ENCODE assay signal across 2 cellular contexts in the genomic region with DNA sequence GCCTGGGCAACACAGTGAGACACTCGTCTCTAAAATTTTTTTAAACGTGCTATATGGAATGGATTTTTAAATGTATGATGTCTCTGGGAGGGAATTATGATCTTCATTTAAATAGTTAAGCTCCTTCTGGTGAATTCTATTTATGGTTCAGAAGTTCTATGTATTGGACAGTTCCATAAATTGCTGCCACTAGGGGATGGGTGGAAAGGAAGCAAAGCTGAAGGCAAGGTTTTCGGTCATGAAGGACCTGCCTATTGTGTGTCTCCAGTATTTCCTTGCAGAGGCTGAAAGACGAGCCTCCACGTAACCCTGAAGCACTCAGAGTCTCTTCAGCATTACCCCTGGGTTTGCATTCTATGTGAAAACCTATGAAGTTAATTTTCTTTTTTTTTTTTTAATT.
TF ChIP-seq lines count a peak whose summit lies in the region.

No MANE protein-coding gene starts in this region.

TF ChIP-seq in SK-N-SH, 30 proteins besides CTCF, POLR2A, EP300 and RAD21:
- TF ChIP-seq, protein P1, sequence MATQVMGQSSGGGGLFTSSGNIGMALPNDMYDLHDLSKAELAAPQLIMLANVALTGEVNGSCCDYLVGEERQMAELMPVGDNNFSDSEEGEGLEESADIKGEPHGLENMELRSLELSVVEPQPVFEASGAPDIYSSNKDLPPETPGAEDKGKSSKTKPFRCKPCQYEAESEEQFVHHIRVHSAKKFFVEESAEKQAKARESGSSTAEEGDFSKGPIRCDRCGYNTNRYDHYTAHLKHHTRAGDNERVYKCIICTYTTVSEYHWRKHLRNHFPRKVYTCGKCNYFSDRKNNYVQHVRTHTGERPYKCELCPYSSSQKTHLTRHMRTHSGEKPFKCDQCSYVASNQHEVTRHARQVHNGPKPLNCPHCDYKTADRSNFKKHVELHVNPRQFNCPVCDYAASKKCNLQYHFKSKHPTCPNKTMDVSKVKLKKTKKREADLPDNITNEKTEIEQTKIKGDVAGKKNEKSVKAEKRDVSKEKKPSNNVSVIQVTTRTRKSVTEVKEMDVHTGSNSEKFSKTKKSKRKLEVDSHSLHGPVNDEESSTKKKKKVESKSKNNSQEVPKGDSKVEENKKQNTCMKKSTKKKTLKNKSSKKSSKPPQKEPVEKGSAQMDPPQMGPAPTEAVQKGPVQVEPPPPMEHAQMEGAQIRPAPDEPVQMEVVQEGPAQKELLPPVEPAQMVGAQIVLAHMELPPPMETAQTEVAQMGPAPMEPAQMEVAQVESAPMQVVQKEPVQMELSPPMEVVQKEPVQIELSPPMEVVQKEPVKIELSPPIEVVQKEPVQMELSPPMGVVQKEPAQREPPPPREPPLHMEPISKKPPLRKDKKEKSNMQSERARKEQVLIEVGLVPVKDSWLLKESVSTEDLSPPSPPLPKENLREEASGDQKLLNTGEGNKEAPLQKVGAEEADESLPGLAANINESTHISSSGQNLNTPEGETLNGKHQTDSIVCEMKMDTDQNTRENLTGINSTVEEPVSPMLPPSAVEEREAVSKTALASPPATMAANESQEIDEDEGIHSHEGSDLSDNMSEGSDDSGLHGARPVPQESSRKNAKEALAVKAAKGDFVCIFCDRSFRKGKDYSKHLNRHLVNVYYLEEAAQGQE (IDR thresholded peaks at IDR 0.05; ENCODE audit: low read depth, low read length) = 0 out of 2 replicates have a peak, but pooled peaks have one; percentile 11
- TF ChIP-seq FOXM1 (IDR thresholded peaks at IDR 0.05; ENCODE audit: low read depth) = no peak

TF ChIP-seq in SK-N-SH treated with all-trans-retinoic acid at 6 μM for 48 hours, 23 proteins besides CTCF, POLR2A, EP300 and RAD21 (continued from another document):
- TF ChIP-seq, protein P2, sequence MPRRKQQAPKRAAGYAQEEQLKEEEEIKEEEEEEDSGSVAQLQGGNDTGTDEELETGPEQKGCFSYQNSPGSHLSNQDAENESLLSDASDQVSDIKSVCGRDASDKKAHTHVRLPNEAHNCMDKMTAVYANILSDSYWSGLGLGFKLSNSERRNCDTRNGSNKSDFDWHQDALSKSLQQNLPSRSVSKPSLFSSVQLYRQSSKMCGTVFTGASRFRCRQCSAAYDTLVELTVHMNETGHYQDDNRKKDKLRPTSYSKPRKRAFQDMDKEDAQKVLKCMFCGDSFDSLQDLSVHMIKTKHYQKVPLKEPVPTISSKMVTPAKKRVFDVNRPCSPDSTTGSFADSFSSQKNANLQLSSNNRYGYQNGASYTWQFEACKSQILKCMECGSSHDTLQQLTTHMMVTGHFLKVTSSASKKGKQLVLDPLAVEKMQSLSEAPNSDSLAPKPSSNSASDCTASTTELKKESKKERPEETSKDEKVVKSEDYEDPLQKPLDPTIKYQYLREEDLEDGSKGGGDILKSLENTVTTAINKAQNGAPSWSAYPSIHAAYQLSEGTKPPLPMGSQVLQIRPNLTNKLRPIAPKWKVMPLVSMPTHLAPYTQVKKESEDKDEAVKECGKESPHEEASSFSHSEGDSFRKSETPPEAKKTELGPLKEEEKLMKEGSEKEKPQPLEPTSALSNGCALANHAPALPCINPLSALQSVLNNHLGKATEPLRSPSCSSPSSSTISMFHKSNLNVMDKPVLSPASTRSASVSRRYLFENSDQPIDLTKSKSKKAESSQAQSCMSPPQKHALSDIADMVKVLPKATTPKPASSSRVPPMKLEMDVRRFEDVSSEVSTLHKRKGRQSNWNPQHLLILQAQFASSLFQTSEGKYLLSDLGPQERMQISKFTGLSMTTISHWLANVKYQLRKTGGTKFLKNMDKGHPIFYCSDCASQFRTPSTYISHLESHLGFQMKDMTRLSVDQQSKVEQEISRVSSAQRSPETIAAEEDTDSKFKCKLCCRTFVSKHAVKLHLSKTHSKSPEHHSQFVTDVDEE (CRISPR knock-in tag; IDR thresholded peaks at IDR 0.05) = no peak
